In the genomic region with DNA sequence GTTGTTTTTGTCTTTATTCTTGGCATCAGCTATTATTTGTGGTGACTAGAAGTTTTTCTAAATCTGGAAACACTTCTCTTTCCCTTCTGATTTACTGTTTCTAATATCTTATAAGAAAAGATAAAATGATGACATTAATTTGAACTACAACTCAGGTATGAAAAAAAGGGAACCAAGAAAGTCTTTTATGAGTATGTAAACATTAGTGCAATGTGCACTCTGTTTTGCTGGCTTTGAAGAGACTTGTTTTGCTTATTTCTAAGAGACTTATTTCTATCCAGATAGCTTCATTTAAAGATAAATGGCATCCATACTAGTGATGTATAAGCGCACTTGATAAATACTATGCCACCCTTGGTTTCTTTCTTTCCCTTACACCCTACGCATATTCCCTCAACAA, we compare ENCODE assay signal across 37 cellular contexts. TPM values are rescaled to one million over a fixed set of nuclear protein-coding genes. Genes with fewer than 3 reads are reported as not detected.
"Had no signal": no experiment of that assay in that cellular context is flagged by ENCODE, and none has a peak within 500 bp of the region (broad histone marks: within the 10 kb centered on the region; RNA-seq: fewer than 3 reads in every experiment).

No MANE protein-coding gene starts in this region.

- ATAC-seq: activated CD8-positive, alpha-beta T cell treated with anti-CD3 and anti-CD28 coated beads for 36 hours; activated naive CD4-positive, alpha-beta T cell treated with anti-CD3 and anti-CD28 coated beads, Interleukin-2, amount 50 U/mL, for 72 hours; activated T-cell treated with anti-CD3 and anti-CD28 coated beads, Interleukin-2, amount 50 U/mL, for 4 hours; activated T-cell treated with anti-CD3 and anti-CD28 coated beads, Interleukin-2, amount 50 U/mL, for 72 hours; activated T-helper 17 cell treated with anti-CD3 and anti-CD28 coated beads, Interleukin-2, amount 50 U/mL, for 72 hours; body of pancreas had no signal

- H3K36me3 ChIP-seq: adrenal gland, brain microvascular endothelial cell, breast epithelium had no signal

- H3K4me1 ChIP-seq: adrenal gland, breast epithelium had no signal

- H3K4me3 ChIP-seq: adrenal gland, body of pancreas, breast epithelium had no signal

- FAIRE-seq: astrocyte, TTC549 had no signal

- H3K9me3 ChIP-seq: adrenal gland, body of pancreas, breast epithelium had no signal

- H3K27me3 ChIP-seq: adrenal gland, body of pancreas, brain microvascular endothelial cell, breast epithelium had no signal

- H3K27ac ChIP-seq: adrenal gland, body of pancreas, brain microvascular endothelial cell, breast epithelium, VCaP had no signal

- DNase-seq: activated B cell treated with CpG ODN at 0.5 μM for 24 hours; activated CD4-positive, alpha-beta memory T cell treated with anti-CD3 and anti-CD28 coated beads for 36 hours; activated CD4-positive, alpha-beta T cell treated with anti-CD3 and anti-CD28 coated beads for 4 hours; activated CD4-positive, alpha-beta T cell treated with anti-CD3 and anti-CD28 coated beads, Interleukin-2, amount 10 ng/mL, durations not matched to agents 24 days and 14 days; activated CD4-positive, alpha-beta T cell treated with anti-CD3 and anti-CD28 coated beads, Interleukin-2, amount 50 U/mL, for 1 hour; activated CD4-positive, alpha-beta T cell treated with anti-CD3 and anti-CD28 coated beads, Interleukin-2, amount 50 U/mL, for 4 hours; activated CD4-positive, CD25-positive, alpha-beta regulatory T cell treated with anti-CD3 and anti-CD28 coated beads, Interleukin-2, amount 50 U/mL, for 72 hours; activated CD8-positive, alpha-beta memory T cell treated with anti-CD3 and anti-CD28 coated beads, Interleukin-2, amount 50 U/mL, for 4 hours; activated CD8-positive, alpha-beta T cell treated with anti-CD3 and anti-CD28 coated beads for 36 hours; activated effector memory CD4-positive, alpha-beta T cell treated with anti-CD3 and anti-CD28 coated beads, Interleukin-2, amount 50 U/mL, for 16 hours; activated gamma-delta T cell treated with Interleukin-2 at 50 U/mL for 16 hours; activated naive CD4-positive, alpha-beta T cell; activated naive CD4-positive, alpha-beta T cell treated with anti-CD3 and anti-CD28 coated beads for 36 hours; activated naive CD4-positive, alpha-beta T cell treated with anti-CD3 and anti-CD28 coated beads, Interleukin-2, amount 50 U/mL, for 16 hours; activated naive CD8-positive, alpha-beta T cell treated with anti-CD3 and anti-CD28 coated beads for 36 hours; activated T-cell treated with anti-CD3 and anti-CD28 coated beads for 4 hours; activated T-cell treated with anti-CD3 and anti-CD28 coated beads, Interleukin-2, amount 50 U/mL, for 1 hour; activated T-cell treated with anti-CD3 and anti-CD28 coated beads, Interleukin-2, amount 50 U/mL, for 4 hours; activated T-cell treated with anti-CD3 and anti-CD28 coated beads, Interleukin-2, amount 50 U/mL, for 72 hours; adrenal gland; amniotic stem cell; aorta; body of pancreas; brain microvascular endothelial cell; central memory CD4-positive, alpha-beta T cell; T-helper 2 cell; T-helper 9 cell had no signal

RNA-seq across cellular contexts. Expression of a gene that starts 10.1 kb away (rescaled TPM):
- total RNA-seq: activated B cell treated with CpG ODN at 0.5 μM for 24 hours; activated CD4-positive, alpha-beta memory T cell treated with anti-CD3 and anti-CD28 coated beads for 36 hours; activated CD4-positive, alpha-beta T cell treated with anti-CD3 and anti-CD28 coated beads, Interleukin-2, amount 10 ng/mL, durations not matched to agents 24 days and 14 days; activated CD8-positive, alpha-beta memory T cell treated with anti-CD3 and anti-CD28 coated beads for 36 hours; activated CD8-positive, alpha-beta T cell treated with anti-CD3 and anti-CD28 coated beads for 36 hours; activated naive CD4-positive, alpha-beta T cell treated with anti-CD3 and anti-CD28 coated beads for 36 hours; activated naive CD4-positive, alpha-beta T cell treated with anti-CD3 and anti-CD28 coated beads, Interleukin-2, amount 50 U/mL, for 72 hours; activated naive CD8-positive, alpha-beta T cell treated with anti-CD3 and anti-CD28 coated beads for 36 hours; activated T-cell treated with anti-CD3 and anti-CD28 coated beads, Interleukin-2, amount 50 U/mL, for 4 hours; activated T-cell treated with anti-CD3 and anti-CD28 coated beads, Interleukin-2, amount 50 U/mL, for 72 hours; activated T-helper 1 cell treated with anti-CD3 and anti-CD28 coated beads, Interleukin-12 subunit alpha, Interleukin-12 subunit beta, Interleukin-2, Interleukin-4 antibody, amounts not matched to agents 30 ng/mL and 10 ng/mL and 1 ng/mL, durations not matched to agents 14 hours and 24 hours and 36 hours; activated T-helper 17 cell treated with anti-CD3 and anti-CD28 coated beads, Interleukin-2, amount 50 U/mL, for 72 hours; adrenal gland; aorta; astrocyte; body of pancreas; breast epithelium; cardiac septum; cerebellum had no signal
- polyA plus RNA-seq: adrenal gland, aorta had no signal

RNA-seq across cellular contexts. Expression of a gene that starts 46.6 kb away (rescaled TPM):
- total RNA-seq: activated B cell treated with CpG ODN at 0.5 μM for 24 hours; activated CD4-positive, alpha-beta memory T cell treated with anti-CD3 and anti-CD28 coated beads for 36 hours; activated CD4-positive, alpha-beta T cell treated with anti-CD3 and anti-CD28 coated beads, Interleukin-2, amount 10 ng/mL, durations not matched to agents 24 days and 14 days; activated CD8-positive, alpha-beta memory T cell treated with anti-CD3 and anti-CD28 coated beads for 36 hours; activated CD8-positive, alpha-beta T cell treated with anti-CD3 and anti-CD28 coated beads for 36 hours; activated naive CD4-positive, alpha-beta T cell treated with anti-CD3 and anti-CD28 coated beads for 36 hours; activated naive CD4-positive, alpha-beta T cell treated with anti-CD3 and anti-CD28 coated beads, Interleukin-2, amount 50 U/mL, for 72 hours; activated naive CD8-positive, alpha-beta T cell treated with anti-CD3 and anti-CD28 coated beads for 36 hours; activated T-cell treated with anti-CD3 and anti-CD28 coated beads, Interleukin-2, amount 50 U/mL, for 4 hours; activated T-cell treated with anti-CD3 and anti-CD28 coated beads, Interleukin-2, amount 50 U/mL, for 72 hours; activated T-helper 1 cell treated with anti-CD3 and anti-CD28 coated beads, Interleukin-12 subunit alpha, Interleukin-12 subunit beta, Interleukin-2, Interleukin-4 antibody, amounts not matched to agents 30 ng/mL and 10 ng/mL and 1 ng/mL, durations not matched to agents 14 hours and 24 hours and 36 hours; activated T-helper 17 cell treated with anti-CD3 and anti-CD28 coated beads, Interleukin-2, amount 50 U/mL, for 72 hours; adrenal gland; cerebellum had no signal
- polyA plus RNA-seq: aorta had no signal
